In genomic region chr17:78163881-78164747, GRCh38 we compare ENCODE assay signal across 18 cellular contexts. TPM values are rescaled to one million over a fixed set of nuclear protein-coding genes. Genes with fewer than 3 reads are reported as not detected.
DNase-seq lines count a peak whose midpoint lies in the region; ATAC-seq and TF ChIP-seq lines count a peak whose summit lies in the region.
"Had no signal": no experiment of that assay in that cellular context is flagged by ENCODE, and none has a peak within 500 bp of the region (broad histone marks: within the 10 kb centered on the region; RNA-seq: fewer than 3 reads in every experiment).

No MANE protein-coding gene starts in this region.

- TF ChIP-seq EP300 in stomach (IDR thresholded peaks at IDR 0.05): no peak

- H3K9me3 ChIP-seq in right lobe of liver: no peaks in the 10 kb centered on the region
- no peaks in the 10 kb centered on the region for H3K9me3 ChIP-seq in stomach
- H3K9me3 ChIP-seq: BLaER1 treated with 17β-estradiol and CSF1 and Interleukin-3, amounts not matched to agents 10 nM and 100 nM had no signal

- TF ChIP-seq CTCF in right lobe of liver (IDR thresholded peaks at IDR 0.05) (no peak), stomach (IDR thresholded peaks at IDR 0.05) (no peak)

- peak; percentile 22 for DNase-seq in NCI-H1092 treated with DMSO at 0.1 percent for 48 hours (lab: John Stamatoyannopoulos, UW)
- DNase-seq in NCI-H1092 (lab: John Stamatoyannopoulos, UW): no peak
- DNase-seq in RPMI8226: peak; percentile 34
- DNase-seq in right lobe of liver: peak in 2 of 3 donors; percentile 58 to 62
- peak; percentile 80 for DNase-seq in stomach
- no peak for DNase-seq in NK-92 (lab: John Stamatoyannopoulos, UW; ENCODE audit: unreplicated experiment)
- DNase-seq: HCEC 1CT, MM.1S, NCI-H1417, NCI-H1930, NCI-H226, NCI-H526, PC-9 had no signal

- WGBS in right lobe of liver (ENCODE audit: insufficient coverage, low coverage, low lambda C conversion rate, missing lambda C conversion rate): 79% methylated on average over 3 of the region's 22 CpGs
- WGBS in stomach, 5 donors: 34 to 55% (median 50%) methylated on average over 10 to 22 of the region's 22 CpGs

- intact Hi-C loops in right lobe of liver (cut with DNase I): no loop called here
- intact Hi-C loops in stomach (cut with DNase I; ENCODE audit: low total_unique reads): no loop called here

- H3K36me3 ChIP-seq in right lobe of liver (no peaks in the 10 kb centered on the region), stomach (no peaks in the 10 kb centered on the region)
- H3K36me3 ChIP-seq: BLaER1 treated with 17β-estradiol and CSF1 and Interleukin-3, amounts not matched to agents 10 nM and 100 nM had no signal

- ATAC-seq in right lobe of liver (no peak), esophagus mucosa (no peak), HG02623 (IDR thresholded peaks at IDR 0.05; ENCODE audit: unreplicated experiment) (no peak)
- ATAC-seq: Right ventricle myocardium inferior had no signal

- TF ChIP-seq POLR2A in right lobe of liver (IDR thresholded peaks at IDR 0.05) (no peak), stomach (IDR thresholded peaks at IDR 0.05) (no peak)

- no peaks in the 10 kb centered on the region for H3K4me1 ChIP-seq in right lobe of liver
- H3K4me1 ChIP-seq in stomach: peaks cover 4 to 18% (median 14%) of the 10 kb centered on the region in 4 donors

- H3K27ac ChIP-seq in right lobe of liver (no peak overlapping the region), stomach (no peak overlapping the region)
- H3K27ac ChIP-seq: 22Rv1; BLaER1 treated with 17β-estradiol and CSF1 and Interleukin-3, amounts not matched to agents 10 nM and 100 nM; PC-9 had no signal

- H3K27me3 ChIP-seq in right lobe of liver: no peaks in the 10 kb centered on the region
- no peaks in the 10 kb centered on the region for H3K27me3 ChIP-seq in stomach
- H3K27me3 ChIP-seq: BLaER1 treated with 17β-estradiol and CSF1 and Interleukin-3, amounts not matched to agents 10 nM and 100 nM had no signal

- H3K4me3 ChIP-seq in right lobe of liver: no peak overlapping the region
- no peak overlapping the region for H3K4me3 ChIP-seq in stomach
- H3K4me3 ChIP-seq: BLaER1 treated with 17β-estradiol and CSF1 and Interleukin-3, amounts not matched to agents 10 nM and 100 nM; PC-9 had no signal

RNA-seq across cellular contexts. Expression of gene SYNGR2, which starts 4.3 kb away (rescaled TPM):
- 10 to 100 TPM; 43.3 to 55.8 (median 50.4) TPM for total RNA-seq in right lobe of liver
- 100 to 1,000 TPM in 1 of 5 donors, 10 to 100 TPM in 4; 28.6 to 219 (median 44.9) TPM for total RNA-seq in stomach
- 100 to 1,000 TPM in 1 of 3 donors, 10 to 100 TPM in 2; 36.0 to 151 (median 71.7) TPM for polyA plus RNA-seq in stomach
- total RNA-seq in esophagus mucosa: 73.0 TPM

RNA-seq across cellular contexts. Expression of gene C17orf99, which starts 17.9 kb away (rescaled TPM):
- total RNA-seq in right lobe of liver: not detected
- not detected for total RNA-seq in stomach
- under 1 TPM in 1 of 3 donors, not detected in 2; 0.08 TPM for polyA plus RNA-seq in stomach
- 0.44 TPM for total RNA-seq in esophagus mucosa
- total RNA-seq: PC-9, Right ventricle myocardium inferior had no signal

RNA-seq across cellular contexts. Expression of gene TK1, which starts 22.7 kb away (rescaled TPM):
- total RNA-seq in right lobe of liver (1 to 10 TPM; 2.1 to 8.3 (median 4.7) TPM), stomach (10 to 100 TPM in 4 of 5 donors, 1 to 10 TPM in 1; 4.5 to 35.6 (median 17.8) TPM), esophagus mucosa (33.3 TPM)
- 10 to 100 TPM in 2 of 3 donors, 1 to 10 TPM in 1; 8.7 to 38.1 (median 17.7) TPM for polyA plus RNA-seq in stomach

RNA-seq across cellular contexts. Expression of gene AFMID, which starts 23.0 kb away (rescaled TPM):
- 100 to 1,000 TPM in 5 of 6 experiments, 10 to 100 TPM in 1; 96.6 to 156 (median 142) TPM for total RNA-seq in right lobe of liver
- total RNA-seq in stomach: 100 to 1,000 TPM in 3 of 5 donors, 10 to 100 TPM in 2; 29.6 to 189 (median 109) TPM
- 10 to 100 TPM; 25.7 to 39.7 (median 27.2) TPM for polyA plus RNA-seq in stomach
- total RNA-seq in esophagus mucosa: 19.2 TPM

RNA-seq across cellular contexts. Expression of gene TMC8, which starts 33.5 kb away (rescaled TPM):
- total RNA-seq in right lobe of liver: 1 to 10 TPM; 2.4 to 7.2 (median 4.8) TPM
- 10 to 100 TPM in 2 of 5 donors, 1 to 10 TPM in 3; 4.1 to 19.8 (median 7.8) TPM for total RNA-seq in stomach
- polyA plus RNA-seq in stomach: 1 to 10 TPM; 1.6 to 3.3 (median 2.4) TPM
- total RNA-seq in esophagus mucosa: 2.0 TPM

Comparison
In these comparisons a context has a peak if more than half of its experiments do, and no peak if none do; other contexts are left out.
1. DNase-seq: peak in NCI-H1092 treated with DMSO at 0.1 percent for 48 hours (single experiment), RPMI8226 (single experiment), right lobe of liver (2 of 3) and stomach (single experiment); none in NCI-H1092 (single experiment) and NK-92 (single experiment).